In the genomic region with DNA sequence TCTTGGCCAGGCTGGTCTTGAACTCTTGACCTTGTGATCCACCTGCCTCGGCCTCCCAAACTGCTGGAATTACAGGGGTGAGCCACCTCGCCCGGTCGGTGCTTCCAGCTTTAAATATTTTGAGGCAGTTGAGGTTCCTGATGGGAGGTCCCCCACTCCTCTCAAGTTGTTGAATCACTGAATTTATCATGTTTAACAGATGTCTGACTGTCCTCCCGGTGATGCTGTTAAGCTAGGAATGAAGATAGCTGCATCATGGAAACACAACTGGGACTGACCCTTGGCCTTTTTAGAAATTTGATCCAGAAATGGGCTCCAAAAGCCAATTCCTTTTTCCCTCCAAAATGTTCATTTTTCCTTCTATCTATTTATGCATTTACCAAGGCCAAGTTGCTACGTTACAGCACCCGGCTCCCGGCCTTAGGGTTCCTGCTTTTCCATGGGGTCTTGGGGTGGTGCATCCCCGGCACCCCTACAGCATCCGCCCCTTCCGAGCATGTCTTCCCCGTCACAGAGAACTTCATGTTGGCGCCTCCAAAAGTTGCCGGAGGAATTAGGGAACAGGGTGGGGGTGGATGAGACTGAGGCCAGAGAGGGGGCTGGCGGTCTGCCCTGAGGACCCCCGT, we compare ENCODE assay signal across 7 cellular contexts. TPM values are rescaled to one million over a fixed set of nuclear protein-coding genes. Genes with fewer than 3 reads are reported as not detected.
DNase-seq lines count a peak whose midpoint lies in the region; ATAC-seq and TF ChIP-seq lines count a peak whose summit lies in the region.

No MANE protein-coding gene starts in this region.

- H4K20me1 ChIP-seq in PC-3 (ENCODE audit: low read length) (no peaks in the 10 kb centered on the region), smooth muscle cell (ENCODE audit: low read depth) (no peaks in the 10 kb centered on the region)

- H3K4me1 ChIP-seq in PC-3 (ENCODE audit: insufficient read depth, low read length) = peaks cover 28% of the 10 kb centered on the region
- peaks cover 4 to 41% (median 7%) of the 10 kb centered on the region in 3 donors for H3K4me1 ChIP-seq in esophagus squamous epithelium
- peaks cover 0 to 40% (median 7%) of the 10 kb centered on the region in 6 donors for H3K4me1 ChIP-seq in spleen
- peaks cover 2% of the 10 kb centered on the region for H3K4me1 ChIP-seq in smooth muscle cell (ENCODE audit: low read depth)

- POLR2A ChIA-PET in PC-3 (lab: Charles Lee; ENCODE audit: unreplicated experiment) = no interaction called here

- H3K9ac ChIP-seq in PC-3 (ENCODE audit: low read length) (peak overlapping the region; percentile 84), smooth muscle cell (ENCODE audit: low read depth) (no peak overlapping the region)

- H3K79me2 ChIP-seq in PC-3 (ENCODE audit: low read length) (peaks cover 33% of the 10 kb centered on the region), smooth muscle cell (ENCODE audit: low read depth) (no peaks in the 10 kb centered on the region)

- ATAC-seq in GM21447 (IDR thresholded peaks at IDR 0.05; ENCODE audit: unreplicated experiment) (peak; percentile 19), PC-3 (peak; percentile 9; the same call in 1 of the 2 replicates), HG02642 (IDR thresholded peaks at IDR 0.05; ENCODE audit: poor library complexity, unreplicated experiment) (no peak)

- TSS peak; percentile 68 for BruUV-seq in PC-3 (replicated peaks; lab: Mats Ljungman, UMichigan)

- H3K27me3 ChIP-seq in PC-3 (ENCODE audit: low read length) (no peaks in the 10 kb centered on the region), esophagus squamous epithelium (no peaks in the 10 kb centered on the region), spleen (replicated peaks in 1 of 7) (no peaks in the 10 kb centered on the region), smooth muscle cell (ENCODE audit: low read depth) (no peaks in the 10 kb centered on the region)

- H3K27ac ChIP-seq in PC-3 (ENCODE audit: low read length) (no peak overlapping the region), esophagus squamous epithelium (peak overlapping the region; percentile 29 to 92 (median 88)), spleen (peak overlapping the region in 6 of 8 donors; percentile 63 to 90 (median 72)), smooth muscle cell (ENCODE audit: low read depth) (no peak overlapping the region)

- H3K9me2 ChIP-seq in PC-3 (replicated peaks; ENCODE audit: low read length) = no peaks in the 10 kb centered on the region

- CTCF ChIA-PET in PC-3 (lab: Charles Lee) = interaction anchor here (0.5 to 1.1 kb wide), 3 partner anchors 31 to 802 kb away, joined by 3 to 4 read pairs (median 3); a partner anchor contains a TSS

- DNase-seq in PC-3 (no peak), esophagus squamous epithelium (lab: John Stamatoyannopoulos, UW) (no peak), spleen (no peak), smooth muscle cell (lab: John Stamatoyannopoulos, UW; ENCODE audit: unreplicated experiment) (no peak), NCI-H1105 (lab: John Stamatoyannopoulos, UW) (no peak)

- WGBS in esophagus squamous epithelium, 2 donors = 68 to 72% methylated on average over 9 to 16 of the region's 16 CpGs
- WGBS in spleen, 5 donors = 59 to 94% (median 82%) methylated on average over 16 of the region's 16 CpGs
- WGBS in smooth muscle cell (ENCODE audit: low lambda C conversion rate) = 96% methylated on average over 16 of the region's 16 CpGs

- H3K4me3 ChIP-seq in PC-3 (ENCODE audit: low read length) (peak overlapping the region; percentile 67), esophagus squamous epithelium (peak overlapping the region; percentile 41 to 59 (median 52)), spleen (peak overlapping the region in 6 of 8 donors; percentile 28 to 64 (median 48)), smooth muscle cell (no peak overlapping the region)

- H3F3A ChIP-seq in PC-3 (ENCODE audit: low read length, unreplicated experiment) (no peaks in the 10 kb centered on the region), smooth muscle cell (ENCODE audit: low read depth) (no peaks in the 10 kb centered on the region)

- H3K4me2 ChIP-seq in PC-3 (ENCODE audit: low read length) = peak overlapping the region; percentile 68
- H3K4me2 ChIP-seq in smooth muscle cell = no peak overlapping the region

- TF ChIP-seq CTCF in PC-3 (conservative IDR thresholded peaks at IDR 0.05; ENCODE audit: low read depth, low read length) (no peak), esophagus squamous epithelium (IDR thresholded peaks at IDR 0.05) (no peak), spleen (IDR thresholded peaks at IDR 0.05 in 8 of 11, conservative IDR thresholded peaks at IDR 0.05 in 3 of 11) (no peak), smooth muscle cell (IDR thresholded peaks at IDR 0.05; ENCODE audit: borderline replicate concordance, insufficient read depth, poor library complexity, severe bottlenecking) (no peak)

- intact Hi-C loops in PC-3 (cut with micrococcal nuclease) = no loop called here
- intact Hi-C loops in esophagus squamous epithelium (cut with DNase I) = no loop called here
- intact Hi-C loops in spleen (cut with DNase I; ENCODE audit: low total_unique reads) = no loop called here

- no peaks in the 10 kb centered on the region for H3K36me3 ChIP-seq in PC-3 (ENCODE audit: low read depth, low read length)
- H3K36me3 ChIP-seq in esophagus squamous epithelium = peaks cover 0 to 6% (median 0%) of the 10 kb centered on the region in 3 donors
- H3K36me3 ChIP-seq in spleen = peaks cover 0 to 24% (median 0%) of the 10 kb centered on the region in 6 donors
- H3K36me3 ChIP-seq in smooth muscle cell (ENCODE audit: low read depth) = no peaks in the 10 kb centered on the region

- H3K9me3 ChIP-seq in PC-3 (ENCODE audit: low read length) = no peaks in the 10 kb centered on the region
- H3K9me3 ChIP-seq in esophagus squamous epithelium = no peaks in the 10 kb centered on the region
- no peaks in the 10 kb centered on the region for H3K9me3 ChIP-seq in spleen
- no peaks in the 10 kb centered on the region for H3K9me3 ChIP-seq in smooth muscle cell (replicated peaks; ENCODE audit: low read depth)

- TF ChIP-seq POLR2A in esophagus squamous epithelium (IDR thresholded peaks at IDR 0.05) = no peak
- TF ChIP-seq POLR2A in spleen (IDR thresholded peaks at IDR 0.05) = no peak

- H2AFZ ChIP-seq in PC-3 (ENCODE audit: low read length) (peak overlapping the region; percentile 61), smooth muscle cell (ENCODE audit: low read depth) (no peak overlapping the region)

RNA-seq across cellular contexts. Expression of a gene that starts 43.9 kb away (rescaled TPM):
- total RNA-seq in PC-3 (2014; rRNA removed) (2.6 and 3.4 TPM in 2 replicates), esophagus squamous epithelium (1 to 10 TPM in 3 of 4 donors, under 1 TPM in 1; 0.32 to 7.6 (median 2.7) TPM), spleen (1 to 10 TPM in 4 of 7 donors, under 1 TPM in 3; 0.09 to 2.8 (median 1.1) TPM), smooth muscle cell (not detected in 2 replicates)
- polyA plus RNA-seq in spleen (1 to 10 TPM in 1 of 3 donors, under 1 TPM in 2; 0.06 to 1.4 (median 0.08) TPM), smooth muscle cell (0.34 TPM in 1 of 2 replicates, not detected in the other)

Comparison
In these comparisons a context has a peak if more than half of its experiments do, and no peak if none do; other contexts are left out.
1. H3K27ac ChIP-seq: peak in esophagus squamous epithelium (4 of 4) and spleen (6 of 8); none in PC-3 (single experiment) and smooth muscle cell (single experiment).